Comparison of ENCODE assay signal across 10 cellular contexts in genomic region chr22:29555065-29555644, GRCh38. TPM values are rescaled to one million over a fixed set of nuclear protein-coding genes. Genes with fewer than 3 reads are reported as not detected.
DNase-seq lines count a peak whose midpoint lies in the region; ATAC-seq and TF ChIP-seq lines count a peak whose summit lies in the region.
"Had no signal": no experiment of that assay in that cellular context is flagged by ENCODE, and none has a peak within 500 bp of the region (broad histone marks: within the 10 kb centered on the region; RNA-seq: fewer than 3 reads in every experiment).

No MANE protein-coding gene starts in this region.

- no peak overlapping the region for H3K27ac ChIP-seq in HEK293 (ENCODE audit: extremely low read depth, low read depth, low read length)

- peaks cover 9% of the 10 kb centered on the region for H3K4me1 Mint-ChIP-seq in mesothelial cell of epicardium

- TF ChIP-seq CTCF in AG10803 (conservative IDR thresholded peaks at IDR 0.05; ENCODE audit: low read length) = no peak
- TF ChIP-seq CTCF in HEK293 (tag by site-specific recombination; IDR thresholded peaks at IDR 0.05) = no peak
- TF ChIP-seq CTCF in mesothelial cell of epicardium (IDR thresholded peaks at IDR 0.05; ENCODE audit: unreplicated experiment) = no peak

- POLR2A ChIA-PET in HEK293 (lab: Yijun Ruan, JAX) = interaction anchor here (2.0 kb wide), 1 partner anchor 22 kb away, joined by 19 read pairs; no protein-coding TSS in a partner anchor

- no peaks in the 10 kb centered on the region for H3K9me3 ChIP-seq in HEK293 (ENCODE audit: control insufficient read depth, insufficient read depth, low read depth, low read length)
- H3K9me3 ChIP-seq: pancreas had no signal

- in situ Hi-C loops in T47D (cut with HindIII; ENCODE audit: low pct_unique_long_range_greater_than_20kb, low sequenced_read_pairs) = no loop called here

- CTCF ChIA-PET in HEK293 (lab: Yijun Ruan, JAX) = interaction anchor here (0.8 to 2.6 kb wide), 6 partner anchors 11 to 204 kb away, joined by 3 to 17 read pairs (median 7); no protein-coding TSS in a partner anchor

- DNase-seq in AG10803 (ENCODE audit: low read depth) = peak; percentile 8
- DNase-seq in T47D (ENCODE audit: low read depth in 1 of 2, low spot score in 1 of 2) = peak; percentile 8 to 60
- DNase-seq in mesothelial cell of epicardium (ENCODE audit: low spot score in 2 of 2, unreplicated experiment in 2 of 2) = no peak
- DNase-seq in kidney tubule cell (ENCODE audit: low spot score) = no peak
- no peak for DNase-seq in SK-N-DZ (ENCODE audit: low spot score)
- no peak for DNase-seq in DMS53 treated with DMSO at 0.1 percent for 48 hours (lab: John Stamatoyannopoulos, UW; ENCODE audit: unreplicated experiment)
- DNase-seq: activated gamma-delta T cell, pancreas had no signal

- H3K4me3 Mint-ChIP-seq in mesothelial cell of epicardium = no peak overlapping the region

- ATAC-seq in GM21447 (IDR thresholded peaks at IDR 0.05; ENCODE audit: unreplicated experiment) = no peak
- ATAC-seq: pancreas had no signal

- H3K27ac Mint-ChIP-seq in mesothelial cell of epicardium = peak overlapping the region; percentile 71

- H3K27me3 Mint-ChIP-seq in mesothelial cell of epicardium (ENCODE audit: low read depth) = no peaks in the 10 kb centered on the region

- H3K9me3 Mint-ChIP-seq in mesothelial cell of epicardium = no peaks in the 10 kb centered on the region

- H3K4me3 ChIP-seq in AG10803 (ENCODE audit: low read length) (no peak overlapping the region), HEK293 (ENCODE audit: low read depth, low read length) (no peak overlapping the region)

- H3K36me3 ChIP-seq in HEK293 (ENCODE audit: control insufficient read depth in 2 of 2, insufficient read depth in 1 of 2, low read length in 2 of 2) = peaks cover 27 to 60% of the 10 kb centered on the region in 2 experiments

- peaks cover 7% of the 10 kb centered on the region for H3K4me1 ChIP-seq in HEK293 (ENCODE audit: control insufficient read depth, insufficient read depth, low read length)

- H3K36me3 Mint-ChIP-seq in mesothelial cell of epicardium = peaks cover 35% of the 10 kb centered on the region

TF ChIP-seq in HEK293, 187 proteins besides CTCF, POLR2A, EP300 and RAD21:
- TF ChIP-seq PRDM10 (tag by site-specific recombination; IDR thresholded peaks at IDR 0.05) = peak; percentile 87
- TF ChIP-seq ZNF211 (tag by site-specific recombination; IDR thresholded peaks at IDR 0.05; ENCODE audit: low read depth) = no peak

RNA-seq across cellular contexts. Expression of gene THOC5, which starts 1.6 kb away (rescaled TPM):
- total RNA-seq in mesothelial cell of epicardium = 44.8 to 59.6 TPM (median 47.8 TPM) in 3 replicates
- 79.8 and 87.1 TPM in 2 replicates for polyA plus RNA-seq in SK-N-DZ (2014; cell fraction: cytosol; rRNA removed)
- 67.3 and 86.9 TPM in 2 replicates for polyA plus RNA-seq in SK-N-DZ (2014; cell fraction: nucleus; rRNA removed)

RNA-seq across cellular contexts. Expression of gene NIPSNAP1, which starts 25.8 kb away (rescaled TPM):
- 134 to 138 TPM (median 137 TPM) in 3 replicates for total RNA-seq in mesothelial cell of epicardium
- 279 and 294 TPM in 2 replicates for polyA plus RNA-seq in SK-N-DZ (2014; cell fraction: cytosol; rRNA removed)
- polyA plus RNA-seq in SK-N-DZ (2014; cell fraction: nucleus; rRNA removed) = 116 and 184 TPM in 2 replicates

RNA-seq across cellular contexts. Expression of gene NF2, which starts 48.3 kb away (rescaled TPM):
- 41.8 to 42.1 TPM (median 42.0 TPM) in 3 replicates for total RNA-seq in mesothelial cell of epicardium
- 18.0 and 18.4 TPM in 2 replicates for polyA plus RNA-seq in SK-N-DZ (2014; cell fraction: cytosol; rRNA removed)
- polyA plus RNA-seq in SK-N-DZ (2014; cell fraction: nucleus; rRNA removed) = 7.8 and 9.1 TPM in 2 replicates

Comparison
In these comparisons a context has a peak if more than half of its experiments do, and no peak if none do; other contexts are left out.
1. DNase-seq: peak in AG10803 (single experiment) and T47D (2 of 2); none in mesothelial cell of epicardium (0 of 2), kidney tubule cell (single experiment), SK-N-DZ (single experiment) and DMS53 treated with DMSO at 0.1 percent for 48 hours (single experiment).